In the genomic region with DNA sequence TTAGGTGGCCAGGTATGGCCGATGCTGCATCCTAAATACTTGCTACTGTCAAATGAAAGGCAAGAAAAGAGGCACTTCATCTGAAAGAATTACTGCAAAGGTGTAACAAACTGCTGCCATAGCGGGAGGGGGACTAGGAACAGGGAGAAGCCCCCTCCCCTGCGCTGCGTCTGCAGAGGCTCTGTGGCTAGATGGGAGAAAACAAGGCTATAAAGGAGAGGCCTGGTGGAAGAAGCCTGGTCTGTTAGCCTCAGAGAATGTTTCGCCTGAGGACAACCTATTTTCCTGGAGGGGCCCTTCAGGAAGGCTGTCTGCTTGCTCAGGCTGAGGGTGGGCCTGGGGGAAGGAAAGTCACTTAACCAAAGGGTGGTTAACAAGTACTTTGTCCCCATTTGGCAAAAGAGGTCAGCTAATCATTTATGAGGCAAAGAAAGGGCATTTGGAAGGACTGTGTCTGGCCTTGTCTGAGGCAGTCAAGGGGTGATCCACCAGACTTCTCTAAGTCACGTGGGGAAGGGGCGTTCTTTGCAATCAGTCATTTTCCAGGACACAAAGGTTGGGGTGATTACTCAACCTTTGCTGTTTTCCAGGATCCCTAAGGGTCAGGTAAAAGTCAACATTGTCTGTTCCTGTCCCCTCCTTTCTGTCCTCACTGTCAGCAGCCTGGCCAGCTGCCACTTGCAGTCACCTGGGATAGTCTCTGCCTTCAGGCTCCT, we compare ENCODE assay signal across 12 cellular contexts.
DNase-seq lines count a peak whose midpoint lies in the region; ATAC-seq and TF ChIP-seq lines count a peak whose summit lies in the region.
"Had no signal": no experiment of that assay in that cellular context is flagged by ENCODE, and none has a peak within 500 bp of the region (broad histone marks: within the 10 kb centered on the region; RNA-seq: fewer than 3 reads in every experiment).

No MANE protein-coding gene starts in this region.

- H3K27ac ChIP-seq in esophagus muscularis mucosa (replicated peaks in 1 of 4) (no peak overlapping the region), Peyer's patch (no peak overlapping the region)
- no peak overlapping the region for H3K27ac ChIP-seq in effector memory CD4-positive, alpha-beta T cell (ENCODE audit: insufficient read depth, low read length, poor library complexity, severe bottlenecking)
- H3K27ac ChIP-seq: transverse colon had no signal

- ATAC-seq in GM18858 (IDR thresholded peaks at IDR 0.05; ENCODE audit: unreplicated experiment) (peak; percentile 27), GM21529 (IDR thresholded peaks at IDR 0.05; ENCODE audit: unreplicated experiment) (peak; percentile 25), HG03066 (IDR thresholded peaks at IDR 0.05; ENCODE audit: low read depth, unreplicated experiment) (peak; percentile 17)

- WGBS in esophagus muscularis mucosa = 94% methylated on average over 7 of the region's 7 CpGs

- TF ChIP-seq EP300 in esophagus muscularis mucosa (IDR thresholded peaks at IDR 0.05) = no peak

- no peaks in the 10 kb centered on the region for H3K27me3 ChIP-seq in esophagus muscularis mucosa
- no peaks in the 10 kb centered on the region for H3K27me3 ChIP-seq in effector memory CD4-positive, alpha-beta T cell (replicated peaks; ENCODE audit: control insufficient read depth, insufficient read depth, low read length, poor library complexity, severe bottlenecking)
- no peaks in the 10 kb centered on the region for H3K27me3 ChIP-seq in Peyer's patch
- H3K27me3 ChIP-seq: transverse colon had no signal

- no peak for TF ChIP-seq CTCF in esophagus muscularis mucosa (IDR thresholded peaks at IDR 0.05)
- TF ChIP-seq CTCF in Peyer's patch (IDR thresholded peaks at IDR 0.05) = no peak

- H3K9me3 ChIP-seq in esophagus muscularis mucosa (peaks cover 0 to 9% (median 8%) of the 10 kb centered on the region in 4 donors), Peyer's patch (no peaks in the 10 kb centered on the region)
- no peaks in the 10 kb centered on the region for H3K9me3 ChIP-seq in effector memory CD4-positive, alpha-beta T cell (ENCODE audit: control insufficient read depth, low read length)

- H3K36me3 ChIP-seq in esophagus muscularis mucosa (no peaks in the 10 kb centered on the region), Peyer's patch (no peaks in the 10 kb centered on the region)
- H3K36me3 ChIP-seq in effector memory CD4-positive, alpha-beta T cell (ENCODE audit: control insufficient read depth, insufficient read depth, low read length) = no peaks in the 10 kb centered on the region
- H3K36me3 ChIP-seq: transverse colon had no signal

- H3K4me3 ChIP-seq in esophagus muscularis mucosa (no peak overlapping the region), Peyer's patch (no peak overlapping the region)
- H3K4me3 ChIP-seq in effector memory CD4-positive, alpha-beta T cell (ENCODE audit: insufficient read depth, low read depth, low read length, poor library complexity, severe bottlenecking) = no peak overlapping the region
- H3K4me3 ChIP-seq: GM12878, transverse colon had no signal

- DNase-seq in esophagus muscularis mucosa (ENCODE audit: extremely low spot score) (peak; percentile 60), HCEC 1CT (no peak), NCI-H1930 (lab: John Stamatoyannopoulos, UW) (no peak), Peyer's patch (no peak)
- no peak for DNase-seq in effector memory CD4-positive, alpha-beta T cell
- DNase-seq: naive B cell, NCI-H226, transverse colon had no signal

- no peak for TF ChIP-seq POLR2A in esophagus muscularis mucosa (IDR thresholded peaks at IDR 0.05; ENCODE audit: low read depth)
- TF ChIP-seq POLR2A in Peyer's patch (IDR thresholded peaks at IDR 0.05) = no peak

- H3K4me1 ChIP-seq in esophagus muscularis mucosa (no peaks in the 10 kb centered on the region), Peyer's patch (no peaks in the 10 kb centered on the region)
- H3K4me1 ChIP-seq in effector memory CD4-positive, alpha-beta T cell (ENCODE audit: control insufficient read depth, insufficient read depth, low read length, poor library complexity, severe bottlenecking) = no peaks in the 10 kb centered on the region
- H3K4me1 ChIP-seq: transverse colon had no signal

- intact Hi-C loops in esophagus muscularis mucosa (cut with DNase I) = no loop called here
